33 cellular contexts compared by ENCODE assay signal in the genomic region with DNA sequence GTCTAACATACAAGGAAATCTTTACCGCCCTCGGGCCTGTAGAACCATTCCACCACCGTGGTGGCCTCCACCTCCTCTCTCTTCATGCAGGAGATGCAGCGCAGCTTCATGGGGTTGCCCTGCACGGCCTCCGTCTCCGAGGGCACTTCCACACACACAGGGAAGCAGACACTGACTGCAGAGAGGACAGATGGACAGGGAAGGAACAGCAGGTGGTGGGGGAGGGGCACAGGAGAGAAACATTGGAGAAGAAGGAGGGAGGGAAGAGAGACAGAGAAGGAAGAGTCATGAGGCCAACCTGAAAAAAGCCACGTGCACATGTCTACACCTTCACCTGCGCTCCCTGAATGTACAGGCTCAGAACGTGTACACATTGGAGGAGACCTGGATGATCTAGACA. TPM values are rescaled to one million over a fixed set of nuclear protein-coding genes. Genes with fewer than 3 reads are reported as not detected.
"Had no signal": no experiment of that assay in that cellular context is flagged by ENCODE, and none has a peak within 500 bp of the region (broad histone marks: within the 10 kb centered on the region; RNA-seq: fewer than 3 reads in every experiment).

No MANE protein-coding gene starts in this region.

- H3K4me3 ChIP-seq: cardiac muscle cell, gastroesophageal sphincter, pancreas, prostate gland, skin epidermis, thoracic aorta had no signal

- ATAC-seq: activated naive CD8-positive, alpha-beta T cell treated with anti-CD3 and anti-CD28 coated beads, Interleukin-2, amount 50 U/mL, for 24 hours; gastroesophageal sphincter; left colon; pancreas; sciatic nerve; stimulated activated naive CD8-positive, alpha-beta T cell treated with anti-CD3 and anti-CD28 coated beads, Interleukin-15, Interleukin-2, amounts not matched to agents 100 U/mL and 50 U/mL, for 24 hours; T-helper 17 cell had no signal

- H3K4me3 Mint-ChIP-seq: activated CD4-positive, alpha-beta memory T cell treated with anti-CD3 and anti-CD28 coated beads for 36 hours; activated CD4-positive, alpha-beta T cell treated with anti-CD3 and anti-CD28 coated beads, Interleukin-2, amount 10 ng/mL, durations not matched to agents 24 days and 14 days; activated naive CD4-positive, alpha-beta T cell treated with anti-CD3 and anti-CD28 coated beads, Interleukin-2, amount 50 U/mL, for 24 hours; activated naive CD8-positive, alpha-beta T cell treated with anti-CD3 and anti-CD28 coated beads, Interleukin-2, amount 50 U/mL, for 24 hours; activated T-helper 1 cell treated with anti-CD3 and anti-CD28 coated beads, Interleukin-12 subunit alpha, Interleukin-12 subunit beta, Interleukin-2, Interleukin-4 antibody, amounts not matched to agents 30 ng/mL and 10 ng/mL and 1 ng/mL, durations not matched to agents 14 hours and 24 hours and 36 hours; mesothelial cell of epicardium; naive B cell; T-helper 17 cell had no signal

- H3K4me1 ChIP-seq: gastroesophageal sphincter, pancreas, prostate gland had no signal

- H3K36me3 Mint-ChIP-seq: activated CD4-positive, alpha-beta memory T cell treated with anti-CD3 and anti-CD28 coated beads for 36 hours; activated naive CD4-positive, alpha-beta T cell treated with anti-CD3 and anti-CD28 coated beads, Interleukin-2, amount 50 U/mL, for 24 hours; mesothelial cell of epicardium; naive B cell had no signal

- DNase-seq: activated CD4-positive, alpha-beta memory T cell treated with anti-CD3 and anti-CD28 coated beads for 36 hours; activated CD4-positive, alpha-beta T cell treated with anti-CD3 and anti-CD28 coated beads, Interleukin-2, amount 10 ng/mL, durations not matched to agents 24 days and 14 days; activated CD4-positive, CD25-positive, alpha-beta regulatory T cell treated with anti-CD3 and anti-CD28 coated beads, Interleukin-2, amount 50 U/mL, for 72 hours; activated CD8-positive, alpha-beta memory T cell treated with anti-CD3 and anti-CD28 coated beads, Interleukin-2, amount 50 U/mL, for 4 hours; activated effector memory CD4-positive, alpha-beta T cell treated with anti-CD3 and anti-CD28 coated beads, Interleukin-2, amount 50 U/mL, for 16 hours; activated naive CD8-positive, alpha-beta T cell treated with anti-CD3 and anti-CD28 coated beads, Interleukin-2, amount 50 U/mL, for 24 hours; activated T-cell treated with anti-CD3 and anti-CD28 coated beads, Interleukin-2, amount 50 U/mL, for 1 hour; cerebellar nuclear complex; cortex of kidney; head of caudate nucleus; hippocampal formation; kidney; left colon; naive B cell; nucleus accumbens; pancreas; retina; stimulated activated CD4-positive, alpha-beta T cell treated with anti-CD3 and anti-CD28 coated beads, Interleukin-12 subunit alpha, Interleukin-12 subunit beta, amount 100 ng/mL, for 4 hours; stimulated activated CD4-positive, alpha-beta T cell treated with anti-CD3 and anti-CD28 coated beads, Interleukin-4, amount 100 ng/mL, for 1 hour; stimulated activated naive CD8-positive, alpha-beta T cell treated with anti-CD3 and anti-CD28 coated beads, Interleukin-15, Interleukin-2, amounts not matched to agents 100 U/mL and 50 U/mL, for 24 hours; T-helper 17 cell; T1000; trophoblast cell had no signal

- H3K36me3 ChIP-seq: cardiac muscle cell, gastroesophageal sphincter, pancreas, prostate gland, thoracic aorta had no signal

- H3K9me3 ChIP-seq: gastroesophageal sphincter, pancreas, prostate gland, thoracic aorta had no signal

- H3K9me3 Mint-ChIP-seq: activated CD4-positive, alpha-beta memory T cell treated with anti-CD3 and anti-CD28 coated beads for 36 hours; activated CD4-positive, alpha-beta T cell treated with anti-CD3 and anti-CD28 coated beads, Interleukin-2, amount 10 ng/mL, durations not matched to agents 24 days and 14 days; activated naive CD4-positive, alpha-beta T cell treated with anti-CD3 and anti-CD28 coated beads, Interleukin-2, amount 50 U/mL, for 24 hours; activated naive CD8-positive, alpha-beta T cell treated with anti-CD3 and anti-CD28 coated beads, Interleukin-2, amount 50 U/mL, for 24 hours; activated T-helper 1 cell treated with anti-CD3 and anti-CD28 coated beads, Interleukin-12 subunit alpha, Interleukin-12 subunit beta, Interleukin-2, Interleukin-4 antibody, amounts not matched to agents 30 ng/mL and 10 ng/mL and 1 ng/mL, durations not matched to agents 14 hours and 24 hours and 36 hours; mesothelial cell of epicardium; naive B cell had no signal

- H3K4me1 Mint-ChIP-seq: activated naive CD8-positive, alpha-beta T cell treated with anti-CD3 and anti-CD28 coated beads, Interleukin-2, amount 50 U/mL, for 24 hours; mesothelial cell of epicardium had no signal

- H3K27ac Mint-ChIP-seq: activated CD4-positive, alpha-beta memory T cell treated with anti-CD3 and anti-CD28 coated beads for 36 hours; activated CD4-positive, alpha-beta T cell treated with anti-CD3 and anti-CD28 coated beads, Interleukin-2, amount 10 ng/mL, durations not matched to agents 24 days and 14 days; activated naive CD4-positive, alpha-beta T cell treated with anti-CD3 and anti-CD28 coated beads, Interleukin-2, amount 50 U/mL, for 24 hours; activated naive CD8-positive, alpha-beta T cell treated with anti-CD3 and anti-CD28 coated beads, Interleukin-2, amount 50 U/mL, for 24 hours; activated T-helper 1 cell treated with anti-CD3 and anti-CD28 coated beads, Interleukin-12 subunit alpha, Interleukin-12 subunit beta, Interleukin-2, Interleukin-4 antibody, amounts not matched to agents 30 ng/mL and 10 ng/mL and 1 ng/mL, durations not matched to agents 14 hours and 24 hours and 36 hours; mesothelial cell of epicardium; naive B cell; T-helper 17 cell had no signal

- H3K27ac ChIP-seq: cardiac muscle cell, gastroesophageal sphincter, pancreas, prostate gland, skin epidermis, thoracic aorta had no signal

RNA-seq across cellular contexts. Expression of a gene that starts 8.8 kb away (rescaled TPM):
- total RNA-seq: activated CD4-positive, alpha-beta memory T cell treated with anti-CD3 and anti-CD28 coated beads for 36 hours; activated CD4-positive, alpha-beta T cell treated with anti-CD3 and anti-CD28 coated beads, Interleukin-2, amount 10 ng/mL, durations not matched to agents 24 days and 14 days; activated CD8-positive, alpha-beta memory T cell treated with anti-CD3 and anti-CD28 coated beads for 36 hours; activated T-helper 1 cell treated with anti-CD3 and anti-CD28 coated beads, Interleukin-12 subunit alpha, Interleukin-12 subunit beta, Interleukin-2, Interleukin-4 antibody, amounts not matched to agents 30 ng/mL and 10 ng/mL and 1 ng/mL, durations not matched to agents 14 hours and 24 hours and 36 hours; T-helper 17 cell had no signal
